In the genomic region with DNA sequence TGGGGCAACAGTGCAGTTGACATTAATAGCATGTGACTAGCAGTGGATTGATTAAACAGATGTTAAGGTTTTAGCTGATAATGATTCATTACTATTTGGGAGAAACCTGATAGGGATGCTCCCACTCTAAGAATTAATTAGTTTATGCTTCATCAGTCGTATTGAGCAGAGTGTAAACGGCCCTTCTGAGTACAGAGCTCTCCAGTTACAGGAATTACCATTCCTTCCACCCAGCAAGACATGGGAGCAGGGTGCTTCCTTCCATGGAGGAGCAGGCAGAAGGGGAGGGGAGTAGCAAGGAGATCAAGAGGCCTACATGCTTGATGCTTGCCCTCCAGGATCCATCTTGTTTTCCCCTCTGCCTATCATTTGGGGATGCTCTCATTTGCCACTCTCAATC, we compare ENCODE assay signal across 26 cellular contexts.
"Had no signal": no experiment of that assay in that cellular context is flagged by ENCODE, and none has a peak within 500 bp of the region (broad histone marks: within the 10 kb centered on the region; RNA-seq: fewer than 3 reads in every experiment).

No MANE protein-coding gene starts in this region.

- FAIRE-seq: endothelial cell of umbilical vein, keratinocyte, small intestine had no signal

- H3K4me1 ChIP-seq: esophagus muscularis mucosa, foreskin keratinocyte, psoas muscle, right lobe of liver, suprapubic skin, transverse colon, upper lobe of right lung, uterus had no signal

- ATAC-seq: foreskin keratinocyte; left lobe of liver; natural killer cell treated with Interleukin-12 subunit alpha and Interleukin-12 subunit beta and Interleukin-15 and Interleukin-18, amount 100 ng/mL, for 72 hours; psoas muscle; right lobe of liver; stimulated activated naive CD8-positive, alpha-beta T cell treated with anti-CD3 and anti-CD28 coated beads, Interleukin-15, amount 100 ng/mL, for 72 hours; upper lobe of right lung had no signal

- DNase-seq: cerebellar nuclear complex; effector CD8-positive, alpha-beta T cell; foreskin keratinocyte; occipital lobe; ovary; posterior cingulate gyrus; psoas muscle; right lobe of liver; small intestine; stimulated activated CD4-positive, alpha-beta T cell treated with anti-CD3 and anti-CD28 coated beads, Interleukin-12 subunit alpha, Interleukin-12 subunit beta, amount 100 ng/mL, for 4 hours; stimulated activated CD4-positive, alpha-beta T cell treated with anti-CD3 and anti-CD28 coated beads, Interleukin-1b, Interleukin-23, amount 100 ng/mL, for 48 hours; stimulated activated CD4-positive, alpha-beta T cell treated with anti-CD3 and anti-CD28 coated beads, Interleukin-4, amount 100 ng/mL, for 1 hour; stimulated activated CD8-positive, alpha-beta memory T cell treated with anti-CD3 and anti-CD28 coated beads, Interleukin-4, amount 100 ng/mL, for 48 hours; stimulated activated naive CD4-positive, alpha-beta T cell; stimulated activated naive CD8-positive, alpha-beta T cell treated with anti-CD3 and anti-CD28 coated beads, Interleukin-15, amount 100 ng/mL, for 72 hours; transverse colon; upper lobe of right lung; uterus had no signal

- H3K4me3 Mint-ChIP-seq: memory B cell; natural killer cell treated with Interleukin-12 subunit alpha and Interleukin-12 subunit beta and Interleukin-15 and Interleukin-18, amount 100 ng/mL, for 72 hours; stimulated activated naive CD8-positive, alpha-beta T cell treated with anti-CD3 and anti-CD28 coated beads, Interleukin-15, amount 100 ng/mL, for 72 hours had no signal

- H3K4me1 Mint-ChIP-seq: memory B cell; stimulated activated naive CD8-positive, alpha-beta T cell treated with anti-CD3 and anti-CD28 coated beads, Interleukin-15, amount 100 ng/mL, for 72 hours had no signal

- H3K27ac ChIP-seq: esophagus muscularis mucosa, foreskin keratinocyte, ovary, psoas muscle, right lobe of liver, suprapubic skin, transverse colon, upper lobe of right lung, uterus had no signal

- H3K27ac Mint-ChIP-seq: memory B cell; natural killer cell treated with Interleukin-12 subunit alpha and Interleukin-12 subunit beta and Interleukin-15 and Interleukin-18, amount 100 ng/mL, for 72 hours; stimulated activated naive CD8-positive, alpha-beta T cell treated with anti-CD3 and anti-CD28 coated beads, Interleukin-15, amount 100 ng/mL, for 72 hours had no signal

- H3K27me3 ChIP-seq: esophagus muscularis mucosa, ovary, right lobe of liver, suprapubic skin, transverse colon, upper lobe of right lung, uterus had no signal

- H3K9me3 ChIP-seq: ovary, psoas muscle, right lobe of liver had no signal

- H3K36me3 ChIP-seq: esophagus muscularis mucosa, ovary, right lobe of liver, suprapubic skin, transverse colon, upper lobe of right lung, uterus had no signal

- H3K4me3 ChIP-seq: esophagus muscularis mucosa, lung, ovary, psoas muscle, right lobe of liver, suprapubic skin, transverse colon, upper lobe of right lung, uterus had no signal
